13 cellular contexts compared by ENCODE assay signal in genomic region chr14:64542839-64543207, GRCh38. TPM values are rescaled to one million over a fixed set of nuclear protein-coding genes. Genes with fewer than 3 reads are reported as not detected.
A peak's percentile ranks its signal among the peaks of the same experiment; 100 is the strongest.
DNase-seq lines count a peak whose midpoint lies in the region; ATAC-seq and TF ChIP-seq lines count a peak whose summit lies in the region.
"Had no signal": no experiment of that assay in that cellular context is flagged by ENCODE, and none has a peak within 500 bp of the region (broad histone marks: within the 10 kb centered on the region; RNA-seq: fewer than 3 reads in every experiment).

No MANE protein-coding gene starts in this region.

- H3K4me1 Mint-ChIP-seq in memory B cell: peaks cover 14% of the 10 kb centered on the region

- intact Hi-C loops in left ventricle myocardium inferior (cut with micrococcal nuclease) (no loop called here), cardiac septum (cut with DNase I) (no loop called here), body of pancreas (cut with DNase I) (no loop called here), upper lobe of right lung (cut with DNase I) (no loop called here)

- TF ChIP-seq CTCF in left ventricle myocardium inferior (IDR thresholded peaks at IDR 0.05; ENCODE audit: borderline replicate concordance) (no peak), body of pancreas (IDR thresholded peaks at IDR 0.05) (no peak), upper lobe of right lung (IDR thresholded peaks at IDR 0.05) (no peak)

- H3K27ac Mint-ChIP-seq in memory B cell: no peak overlapping the region

- peaks cover 9% of the 10 kb centered on the region for H3K27me3 ChIP-seq in left ventricle myocardium inferior (ENCODE audit: low read depth)
- no peaks in the 10 kb centered on the region for H3K27me3 ChIP-seq in body of pancreas
- no peaks in the 10 kb centered on the region for H3K27me3 ChIP-seq in upper lobe of right lung

- peak overlapping the region; percentile 78 for H3K4me3 Mint-ChIP-seq in memory B cell

- 14 to 39% methylated on average over 4 of the region's 4 CpGs for WGBS in body of pancreas, 2 donors

- H3K9me3 ChIP-seq in left ventricle myocardium inferior (replicated peaks): peaks cover 6% of the 10 kb centered on the region
- H3K9me3 ChIP-seq in body of pancreas: no peaks in the 10 kb centered on the region
- no peaks in the 10 kb centered on the region for H3K9me3 ChIP-seq in upper lobe of right lung

- H3K27ac ChIP-seq in left ventricle myocardium inferior (replicated peaks) (no peak overlapping the region), body of pancreas (peak overlapping the region in 2 of 4 donors; percentile 14 to 52), upper lobe of right lung (no peak overlapping the region)

- peaks cover 1% of the 10 kb centered on the region for H3K9me3 Mint-ChIP-seq in memory B cell

- H3K4me3 ChIP-seq in left ventricle myocardium inferior (peak overlapping the region; percentile 80), body of pancreas (peak overlapping the region; percentile 9 to 46), upper lobe of right lung (peak overlapping the region; percentile 79)

- H3K36me3 ChIP-seq in left ventricle myocardium inferior (no peaks in the 10 kb centered on the region), body of pancreas (replicated peaks in 1 of 2; ENCODE audit: insufficient read depth in 1 of 2, low read depth in 2 of 2) (no peaks in the 10 kb centered on the region), upper lobe of right lung (no peaks in the 10 kb centered on the region)

- no peaks in the 10 kb centered on the region for H3K27me3 Mint-ChIP-seq in memory B cell
- H3K27me3 Mint-ChIP-seq: stimulated activated memory B cell treated with anti-CD40 and anti-IgM and Interleukin-4, amounts not matched to agents 10 μg/mL and 1 μg/mL and 100 μg/mL, for 72 hours had no signal

- peaks cover 24% of the 10 kb centered on the region for H3K4me1 ChIP-seq in left ventricle myocardium inferior
- peaks cover 16% of the 10 kb centered on the region for H3K4me1 ChIP-seq in body of pancreas
- H3K4me1 ChIP-seq in upper lobe of right lung: peaks cover 6% of the 10 kb centered on the region

- no peak for DNase-seq in left ventricle myocardium inferior
- no peak for DNase-seq in cardiac septum (ENCODE audit: low spot score)
- no peak for DNase-seq in body of pancreas
- DNase-seq in memory B cell (ENCODE audit: low spot score in 2 of 2): no peak
- DNase-seq in upper lobe of right lung: no peak
- no peak for DNase-seq in central memory CD4-positive, alpha-beta T cell
- DNase-seq: hippocampal formation, KG1, NCI-H226 had no signal

- peaks cover 4% of the 10 kb centered on the region for H3K36me3 Mint-ChIP-seq in memory B cell

- no peak for ATAC-seq in body of pancreas
- ATAC-seq in memory B cell (ENCODE audit: low read depth): no peak
- ATAC-seq in upper lobe of right lung: no peak
- no peak for ATAC-seq in HG02981 (IDR thresholded peaks at IDR 0.05; ENCODE audit: unreplicated experiment)
- no peak for ATAC-seq in GM18520 (IDR thresholded peaks at IDR 0.05; ENCODE audit: unreplicated experiment)
- ATAC-seq: stimulated activated memory B cell treated with anti-CD40 and anti-IgM and Interleukin-4, amounts not matched to agents 10 μg/mL and 1 μg/mL and 100 μg/mL, for 72 hours had no signal

- TF ChIP-seq POLR2A in body of pancreas (IDR thresholded peaks at IDR 0.05): no peak

RNA-seq across cellular contexts. Expression of gene HSPA2, which starts 2.3 kb away (rescaled TPM):
- total RNA-seq in left ventricle myocardium inferior (34.0 TPM), cardiac septum (74.9 TPM), body of pancreas (10 to 100 TPM in 1 of 2 donors, 1 to 10 TPM in 1; 4.0 to 19.7 TPM), upper lobe of right lung (13.5 TPM)

RNA-seq across cellular contexts. Expression of gene PPP1R36, which starts 6.9 kb away (rescaled TPM):
- total RNA-seq in left ventricle myocardium inferior (0.36 TPM), cardiac septum (0.94 TPM), body of pancreas (1 to 10 TPM; 4.4 to 5.6 TPM), upper lobe of right lung (0.46 TPM)
- total RNA-seq: T-helper 1 cell treated with Interleukin-12 subunit alpha and Interleukin-12 subunit beta and Interleukin-4 antibody, amounts not matched to agents 30 ng/mL and 1 ng/mL, for 36 hours had no signal

RNA-seq across cellular contexts. Expression of gene ZBTB1, which starts 38.3 kb away (rescaled TPM):
- total RNA-seq in left ventricle myocardium inferior (25.9 TPM), cardiac septum (25.4 TPM), body of pancreas (10 to 100 TPM; 28.5 to 43.8 TPM), upper lobe of right lung (47.9 TPM)

RNA-seq across cellular contexts. Expression of gene ZBTB25, which starts 39.2 kb away (rescaled TPM):
- total RNA-seq in left ventricle myocardium inferior (20.8 TPM), cardiac septum (21.4 TPM), body of pancreas (10 to 100 TPM in 1 of 2 donors, 1 to 10 TPM in 1; 7.9 to 10.6 TPM), upper lobe of right lung (13.1 TPM)

Comparison
In these comparisons a context has a peak if more than half of its experiments do, and no peak if none do; other contexts are left out.
1. H3K4me3 ChIP-seq: peak in every context shown above with its lines; median percentile 80 in left ventricle myocardium inferior; 79 in upper lobe of right lung; 28 in body of pancreas.